ENCODE assay signal across 11 cellular contexts in the genomic region with DNA sequence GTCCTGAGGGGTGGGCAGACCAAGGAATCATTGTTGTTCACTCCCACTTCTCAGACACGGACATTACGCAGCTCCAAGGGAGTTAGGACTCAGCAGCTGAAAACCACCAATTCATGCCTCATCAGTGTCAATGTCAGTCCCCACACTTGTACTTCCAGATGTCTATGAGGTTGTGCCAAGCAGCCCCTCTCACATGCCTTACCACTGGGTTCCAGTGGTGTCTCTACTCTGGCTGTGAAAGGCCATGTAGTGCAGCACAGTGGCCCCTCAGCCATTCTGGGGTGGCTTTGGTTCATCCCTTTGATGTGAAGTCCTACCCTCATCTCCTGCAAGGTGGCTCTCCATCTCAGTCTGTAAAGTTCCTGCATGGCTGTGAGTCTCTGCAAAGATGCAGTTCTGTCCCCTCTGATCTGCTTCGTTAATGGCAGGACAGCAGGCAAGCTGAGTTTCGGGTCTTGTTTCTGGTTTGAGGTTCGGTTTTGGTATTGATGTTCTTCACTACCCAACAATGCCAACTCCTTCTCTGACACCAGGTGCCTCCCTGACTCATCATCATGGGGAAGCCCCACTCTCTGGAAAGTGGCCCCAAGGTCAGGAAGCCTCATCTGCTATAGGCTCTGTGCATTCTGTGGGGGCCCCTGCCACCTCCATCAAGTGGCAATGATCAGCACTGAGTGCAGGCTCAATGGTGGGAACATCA. TPM values are rescaled to one million over a fixed set of nuclear protein-coding genes. Genes with fewer than 3 reads are reported as not detected.
DNase-seq lines count a peak whose midpoint lies in the region; ATAC-seq and TF ChIP-seq lines count a peak whose summit lies in the region.
"Had no signal": no experiment of that assay in that cellular context is flagged by ENCODE, and none has a peak within 500 bp of the region (broad histone marks: within the 10 kb centered on the region; RNA-seq: fewer than 3 reads in every experiment).

No MANE protein-coding gene starts in this region.

- ATAC-seq in GM18867 (IDR thresholded peaks at IDR 0.05; ENCODE audit: unreplicated experiment): peak; percentile 72
- ATAC-seq: body of pancreas had no signal

- H3K27ac ChIP-seq in ovary: no peak overlapping the region
- H3K27ac ChIP-seq: body of pancreas had no signal

- H3K4me1 ChIP-seq in ovary (ENCODE audit: insufficient read depth): peaks cover 10% of the 10 kb centered on the region
- H3K4me1 ChIP-seq: body of pancreas had no signal

- WGBS in ovary, 3 donors: 89 to 97% (median 91%) methylated on average over 5 of the region's 5 CpGs

- intact Hi-C loops in ovary (cut with DNase I): no loop called here
- intact Hi-C loops in head of caudate nucleus (cut with DNase I): no loop called here

- TF ChIP-seq POLR2A in ovary (IDR thresholded peaks at IDR 0.05): no peak

- no peak overlapping the region for H3K4me3 ChIP-seq in ovary
- H3K4me3 ChIP-seq: body of pancreas had no signal

- TF ChIP-seq EP300 in ovary (IDR thresholded peaks at IDR 0.05): no peak

- H3K36me3 ChIP-seq in ovary: no peaks in the 10 kb centered on the region

- TF ChIP-seq CTCF in ovary (IDR thresholded peaks at IDR 0.05): no peak

- no peaks in the 10 kb centered on the region for H3K9me3 ChIP-seq in ovary
- H3K9me3 ChIP-seq: body of pancreas had no signal

- no peaks in the 10 kb centered on the region for H3K27me3 ChIP-seq in ovary
- H3K27me3 ChIP-seq: body of pancreas had no signal

- DNase-seq in activated CD4-positive, CD25-positive, alpha-beta regulatory T cell treated with anti-CD3 and anti-CD28 coated beads, Interleukin-2, amount 50 U/mL, for 72 hours: peak; percentile 57
- DNase-seq in activated naive CD4-positive, alpha-beta T cell treated with anti-CD3 and anti-CD28 coated beads, Interleukin-2, amount 50 U/mL, for 16 hours: peak; percentile 85
- peak; percentile 48 to 68 (median 64) for DNase-seq in stimulated activated CD4-positive, alpha-beta T cell treated with anti-CD3 and anti-CD28 coated beads, TNF-alpha, amount 100 ng/mL, for 4 hours (ENCODE audit: low read depth in 3 of 3)
- no peak for DNase-seq in ovary
- DNase-seq in NAMALWA (ENCODE audit: low spot score): no peak
- no peak for DNase-seq in head of caudate nucleus
- no peak for DNase-seq in OCI-M1 (lab: John Stamatoyannopoulos, UW)
- DNase-seq: body of pancreas, glutamatergic neuron, NCI-H1694 had no signal

RNA-seq across cellular contexts. Expression of a gene that starts 14.0 kb away (rescaled TPM):
- total RNA-seq in ovary: 100 to 1,000 TPM; 113 to 520 (median 431) TPM
- polyA plus RNA-seq in ovary: 100 to 1,000 TPM; 105 to 356 TPM

RNA-seq across cellular contexts. Expression of a gene that starts 59.1 kb away (rescaled TPM):
- 10 to 100 TPM in 6 of 7 donors, 1 to 10 TPM in 1; 7.8 to 67.5 (median 30.7) TPM for total RNA-seq in ovary
- 10 to 100 TPM in 1 of 2 donors, 1 to 10 TPM in 1; 9.0 to 23.3 TPM for polyA plus RNA-seq in ovary

Comparison
In these comparisons a context has a peak if more than half of its experiments do, and no peak if none do; other contexts are left out.
1. DNase-seq: peak in activated CD4-positive, CD25-positive, alpha-beta regulatory T cell treated with anti-CD3 and anti-CD28 coated beads, Interleukin-2, amount 50 U/mL, for 72 hours (single experiment), activated naive CD4-positive, alpha-beta T cell treated with anti-CD3 and anti-CD28 coated beads, Interleukin-2, amount 50 U/mL, for 16 hours (single experiment) and stimulated activated CD4-positive, alpha-beta T cell treated with anti-CD3 and anti-CD28 coated beads, TNF-alpha, amount 100 ng/mL, for 4 hours (3 of 3); none in ovary (0 of 5), NAMALWA (single experiment), head of caudate nucleus (0 of 42) and OCI-M1 (single experiment).